ENCODE assay signal across 18 cellular contexts in genomic region chrX:56783996-56784620, GRCh38. TPM values are rescaled to one million over a fixed set of nuclear protein-coding genes. Genes with fewer than 3 reads are reported as not detected.
DNase-seq lines count a peak whose midpoint lies in the region; ATAC-seq and TF ChIP-seq lines count a peak whose summit lies in the region.
"Had no signal": no experiment of that assay in that cellular context is flagged by ENCODE, and none has a peak within 500 bp of the region (broad histone marks: within the 10 kb centered on the region; RNA-seq: fewer than 3 reads in every experiment).

No MANE protein-coding gene starts in this region.

- peak; percentile 53 for DNase-seq in natural killer cell treated with Interleukin-12 subunit alpha and Interleukin-12 subunit beta and Interleukin-15 and Interleukin-18, amount 100 ng/mL, for 72 hours (ENCODE audit: low spot score)
- no peak for DNase-seq in natural killer cell
- DNase-seq in coronary artery (ENCODE audit: low spot score): peak; percentile 56
- peak; percentile 53 for DNase-seq in posterior vena cava (ENCODE audit: low spot score)
- DNase-seq in activated naive CD8-positive, alpha-beta T cell treated with anti-CD3 and anti-CD28 coated beads for 36 hours: no peak
- DNase-seq in T-helper 2 cell: no peak
- no peak for DNase-seq in activated CD4-positive, CD25-positive, alpha-beta regulatory T cell treated with anti-CD3 and anti-CD28 coated beads, Interleukin-2, amount 50 U/mL, for 72 hours
- DNase-seq: activated CD4-positive, alpha-beta T cell treated with anti-CD3 and anti-CD28 coated beads, Interleukin-2, amount 50 U/mL, for 1 hour; DMS153; esophagus squamous epithelium; HFFc6; mesendoderm; NCI-H2171; NCI-H69; stimulated activated CD4-positive, alpha-beta T cell treated with anti-CD3 and anti-CD28 coated beads, Interleukin-12 subunit alpha, Interleukin-12 subunit beta, amount 100 ng/mL, for 4 hours had no signal

- H3K9me3 Mint-ChIP-seq in natural killer cell treated with Interleukin-12 subunit alpha and Interleukin-12 subunit beta and Interleukin-15 and Interleukin-18, amount 100 ng/mL, for 72 hours: no peaks in the 10 kb centered on the region
- no peaks in the 10 kb centered on the region for H3K9me3 Mint-ChIP-seq in natural killer cell
- no peaks in the 10 kb centered on the region for H3K9me3 Mint-ChIP-seq in activated naive CD8-positive, alpha-beta T cell treated with anti-CD3 and anti-CD28 coated beads for 36 hours
- H3K9me3 Mint-ChIP-seq: HFFc6 had no signal

- no peaks in the 10 kb centered on the region for H3K36me3 Mint-ChIP-seq in natural killer cell treated with Interleukin-12 subunit alpha and Interleukin-12 subunit beta and Interleukin-15 and Interleukin-18, amount 100 ng/mL, for 72 hours
- H3K36me3 Mint-ChIP-seq in natural killer cell: no peaks in the 10 kb centered on the region
- peaks cover 13% of the 10 kb centered on the region for H3K36me3 Mint-ChIP-seq in activated naive CD8-positive, alpha-beta T cell treated with anti-CD3 and anti-CD28 coated beads for 36 hours

- H3K4me3 ChIP-seq in coronary artery: no peak overlapping the region

- H3K27ac Mint-ChIP-seq in natural killer cell treated with Interleukin-12 subunit alpha and Interleukin-12 subunit beta and Interleukin-15 and Interleukin-18, amount 100 ng/mL, for 72 hours: no peak overlapping the region
- no peak overlapping the region for H3K27ac Mint-ChIP-seq in natural killer cell
- no peak overlapping the region for H3K27ac Mint-ChIP-seq in activated naive CD8-positive, alpha-beta T cell treated with anti-CD3 and anti-CD28 coated beads for 36 hours
- H3K27ac Mint-ChIP-seq: HFFc6 had no signal

- intact Hi-C loops in natural killer cell (cut with micrococcal nuclease): no loop called here
- intact Hi-C loops in posterior vena cava (cut with DNase I): no loop called here

- no peak overlapping the region for H3K27ac ChIP-seq in coronary artery

- H3K4me1 Mint-ChIP-seq in natural killer cell treated with Interleukin-12 subunit alpha and Interleukin-12 subunit beta and Interleukin-15 and Interleukin-18, amount 100 ng/mL, for 72 hours (ENCODE audit: low read depth in 2 of 2): peaks cover 18 to 22% of the 10 kb centered on the region in 2 donors
- peaks cover 18 to 20% of the 10 kb centered on the region in 2 donors for H3K4me1 Mint-ChIP-seq in natural killer cell
- peaks cover 26% of the 10 kb centered on the region for H3K4me1 Mint-ChIP-seq in activated naive CD8-positive, alpha-beta T cell treated with anti-CD3 and anti-CD28 coated beads for 36 hours

- no peak for ATAC-seq in natural killer cell treated with Interleukin-12 subunit alpha and Interleukin-12 subunit beta and Interleukin-15 and Interleukin-18, amount 100 ng/mL, for 72 hours
- ATAC-seq in natural killer cell (no peak), GM19463 (IDR thresholded peaks at IDR 0.05; ENCODE audit: unreplicated experiment) (no peak)
- ATAC-seq: Right ventricle myocardium inferior had no signal

- TF ChIP-seq CTCF in natural killer cell (IDR thresholded peaks at IDR 0.05) (no peak), coronary artery (IDR thresholded peaks at IDR 0.05) (no peak)

- no peak overlapping the region for H3K4me3 Mint-ChIP-seq in natural killer cell treated with Interleukin-12 subunit alpha and Interleukin-12 subunit beta and Interleukin-15 and Interleukin-18, amount 100 ng/mL, for 72 hours
- H3K4me3 Mint-ChIP-seq in natural killer cell: no peak overlapping the region
- H3K4me3 Mint-ChIP-seq in activated naive CD8-positive, alpha-beta T cell treated with anti-CD3 and anti-CD28 coated beads for 36 hours: no peak overlapping the region
- H3K4me3 Mint-ChIP-seq: HFFc6, neural crest cell had no signal

- H3K27me3 Mint-ChIP-seq in natural killer cell treated with Interleukin-12 subunit alpha and Interleukin-12 subunit beta and Interleukin-15 and Interleukin-18, amount 100 ng/mL, for 72 hours: no peaks in the 10 kb centered on the region
- H3K27me3 Mint-ChIP-seq in natural killer cell (ENCODE audit: low read depth in 2 of 2): no peaks in the 10 kb centered on the region
- H3K27me3 Mint-ChIP-seq in activated naive CD8-positive, alpha-beta T cell treated with anti-CD3 and anti-CD28 coated beads for 36 hours: no peaks in the 10 kb centered on the region

RNA-seq across cellular contexts. Expression of gene NBDY, which starts 55.1 kb away (rescaled TPM):
- total RNA-seq in natural killer cell treated with Interleukin-12 subunit alpha and Interleukin-12 subunit beta and Interleukin-15 and Interleukin-18, amount 100 ng/mL, for 72 hours: 10 to 100 TPM; 12.7 to 35.3 TPM
- total RNA-seq in natural killer cell: 10 to 100 TPM; 16.0 to 23.6 (median 16.6) TPM
- 10 to 100 TPM; 30.4 to 37.8 TPM for total RNA-seq in posterior vena cava
- 10 to 100 TPM; 43.9 to 50.0 TPM for total RNA-seq in activated naive CD8-positive, alpha-beta T cell treated with anti-CD3 and anti-CD28 coated beads for 36 hours

Comparison
In these comparisons a context has a peak if more than half of its experiments do, and no peak if none do; other contexts are left out.
1. DNase-seq: peak in natural killer cell treated with Interleukin-12 subunit alpha and Interleukin-12 subunit beta and Interleukin-15 and Interleukin-18, amount 100 ng/mL, for 72 hours (single experiment), coronary artery (single experiment) and posterior vena cava (single experiment); none in natural killer cell (single experiment), activated naive CD8-positive, alpha-beta T cell treated with anti-CD3 and anti-CD28 coated beads for 36 hours (single experiment), T-helper 2 cell (0 of 5) and activated CD4-positive, CD25-positive, alpha-beta regulatory T cell treated with anti-CD3 and anti-CD28 coated beads, Interleukin-2, amount 50 U/mL, for 72 hours (single experiment).